16 cellular contexts compared by ENCODE assay signal in genomic region chr11:126139541-126140091, GRCh38.
DNase-seq lines count a peak whose midpoint lies in the region; ATAC-seq, FAIRE-seq and TF ChIP-seq lines count a peak whose summit lies in the region.
"Had no signal": no experiment of that assay in that cellular context is flagged by ENCODE, and none has a peak within 500 bp of the region (broad histone marks: within the 10 kb centered on the region; RNA-seq: fewer than 3 reads in every experiment).

No MANE protein-coding gene starts in this region.

- H3K27ac ChIP-seq in HUES48 (ENCODE audit: low read depth, low read length) (peak overlapping the region; percentile 7), astrocyte (ENCODE audit: low read depth, low read length) (no peak overlapping the region), left ventricle myocardium inferior (replicated peaks) (peak overlapping the region; percentile 47)
- H3K27ac ChIP-seq: PC-9 had no signal

- no peaks in the 10 kb centered on the region for H3K36me3 Mint-ChIP-seq in astrocyte (ENCODE audit: low read depth, unreplicated experiment)
- H3K36me3 Mint-ChIP-seq in endothelial cell (ENCODE audit: low read depth, unreplicated experiment): no peaks in the 10 kb centered on the region
- no peaks in the 10 kb centered on the region for H3K36me3 Mint-ChIP-seq in T-cell
- no peaks in the 10 kb centered on the region for H3K36me3 Mint-ChIP-seq in activated CD4-positive, alpha-beta T cell treated with anti-CD3 and anti-CD28 coated beads for 36 hours (ENCODE audit: low read depth)
- H3K36me3 Mint-ChIP-seq: CD8-positive, alpha-beta memory T cell; naive thymus-derived CD8-positive, alpha-beta T cell had no signal

- peaks cover 25% of the 10 kb centered on the region for H3K4me1 ChIP-seq in HUES48 (ENCODE audit: control insufficient read depth, insufficient read depth, low read length)
- H3K4me1 ChIP-seq in astrocyte (ENCODE audit: insufficient read depth, low read length): peaks cover 16% of the 10 kb centered on the region
- H3K4me1 ChIP-seq in left ventricle myocardium inferior: peaks cover 60% of the 10 kb centered on the region
- H3K4me1 ChIP-seq in skeletal muscle satellite cell (ENCODE audit: control insufficient read depth, insufficient read depth, low read length): peaks cover 31% of the 10 kb centered on the region

- H3K4me1 Mint-ChIP-seq in astrocyte (ENCODE audit: low read depth, unreplicated experiment): peaks cover 18% of the 10 kb centered on the region
- peaks cover 17% of the 10 kb centered on the region for H3K4me1 Mint-ChIP-seq in endothelial cell (ENCODE audit: unreplicated experiment)
- H3K4me1 Mint-ChIP-seq in T-cell: no peaks in the 10 kb centered on the region
- H3K4me1 Mint-ChIP-seq in activated CD4-positive, alpha-beta T cell treated with anti-CD3 and anti-CD28 coated beads for 36 hours: no peaks in the 10 kb centered on the region
- H3K4me1 Mint-ChIP-seq: CD8-positive, alpha-beta memory T cell; naive thymus-derived CD8-positive, alpha-beta T cell; stimulated activated naive CD8-positive, alpha-beta T cell treated with anti-CD3 and anti-CD28 coated beads, Interleukin-15, amount 100 ng/mL, for 72 hours had no signal

- no peak for ATAC-seq in T-cell (replicated peaks in 1 of 4)
- no peak for ATAC-seq in activated CD4-positive, alpha-beta T cell treated with anti-CD3 and anti-CD28 coated beads for 36 hours
- ATAC-seq: naive thymus-derived CD8-positive, alpha-beta T cell; stimulated activated naive CD8-positive, alpha-beta T cell treated with anti-CD3 and anti-CD28 coated beads, Interleukin-15, amount 100 ng/mL, for 72 hours had no signal

- intact Hi-C loops in left ventricle myocardium inferior (cut with micrococcal nuclease): no loop called here
- intact Hi-C loops in activated CD4-positive, alpha-beta T cell treated with anti-CD3 and anti-CD28 coated beads for 36 hours (cut with DNase I, micrococcal nuclease): no loop called here

- H3K27me3 Mint-ChIP-seq in astrocyte (ENCODE audit: low read depth, unreplicated experiment) (peaks cover 12% of the 10 kb centered on the region), endothelial cell (ENCODE audit: unreplicated experiment) (no peaks in the 10 kb centered on the region), T-cell (peaks cover 16 to 25% of the 10 kb centered on the region in 2 donors)
- H3K27me3 Mint-ChIP-seq in activated CD4-positive, alpha-beta T cell treated with anti-CD3 and anti-CD28 coated beads for 36 hours: peaks cover 7% of the 10 kb centered on the region

- POLR2A ChIA-PET in T-cell (lab: Charles Lee): no interaction called here
- POLR2A ChIA-PET in activated CD4-positive, alpha-beta T cell treated with anti-CD3 and anti-CD28 coated beads for 36 hours (lab: Charles Lee): no interaction called here

- TF ChIP-seq CTCF in astrocyte (IDR thresholded peaks at IDR 0.05; ENCODE audit: insufficient read depth, low read depth, low read length) (no peak), left ventricle myocardium inferior (IDR thresholded peaks at IDR 0.05; ENCODE audit: borderline replicate concordance) (no peak), endothelial cell (IDR thresholded peaks at IDR 0.05; ENCODE audit: unreplicated experiment) (no peak)

- H3K9me3 ChIP-seq in HUES48 (ENCODE audit: control insufficient read depth, insufficient read depth, low read length): no peaks in the 10 kb centered on the region
- no peaks in the 10 kb centered on the region for H3K9me3 ChIP-seq in astrocyte (ENCODE audit: insufficient read depth, low read depth, low read length)
- H3K9me3 ChIP-seq in left ventricle myocardium inferior (replicated peaks): no peaks in the 10 kb centered on the region
- no peaks in the 10 kb centered on the region for H3K9me3 ChIP-seq in skeletal muscle satellite cell (replicated peaks; ENCODE audit: low read length)

- H4K20me1 ChIP-seq in astrocyte (ENCODE audit: insufficient read depth, low read length): peaks cover 4% of the 10 kb centered on the region

- H3K4me3 ChIP-seq in HUES48 (ENCODE audit: low read depth, low read length): no peak overlapping the region
- no peak overlapping the region for H3K4me3 ChIP-seq in astrocyte (ENCODE audit: insufficient read depth, low read depth, low read length)
- H3K4me3 ChIP-seq in left ventricle myocardium inferior: no peak overlapping the region
- H3K4me3 ChIP-seq in skeletal muscle satellite cell (ENCODE audit: low read length): no peak overlapping the region
- H3K4me3 ChIP-seq: coronary artery, PC-9 had no signal

- H3K4me2 ChIP-seq in astrocyte (ENCODE audit: low read length): peak overlapping the region; percentile 29
- H3K4me2 ChIP-seq in skeletal muscle satellite cell (ENCODE audit: low read length): peak overlapping the region; percentile 13
- H3K4me2 ChIP-seq: PC-9 had no signal

- H3K79me2 ChIP-seq in astrocyte (ENCODE audit: insufficient read depth, low read length): no peaks in the 10 kb centered on the region

- H3K36me3 ChIP-seq in HUES48 (ENCODE audit: control insufficient read depth, insufficient read depth, low read length) (no peaks in the 10 kb centered on the region), astrocyte (ENCODE audit: insufficient read depth, low read length) (no peaks in the 10 kb centered on the region), left ventricle myocardium inferior (no peaks in the 10 kb centered on the region), skeletal muscle satellite cell (ENCODE audit: insufficient read depth, low read length) (no peaks in the 10 kb centered on the region)

- H3K9ac ChIP-seq in HUES48 (ENCODE audit: low read depth, low read length): no peak overlapping the region
- no peak overlapping the region for H3K9ac ChIP-seq in astrocyte (ENCODE audit: low read length)
- no peak overlapping the region for H3K9ac ChIP-seq in skeletal muscle satellite cell (ENCODE audit: low read depth, low read length)

- no peak overlapping the region for H3K4me3 Mint-ChIP-seq in astrocyte (ENCODE audit: unreplicated experiment)
- no peak overlapping the region for H3K4me3 Mint-ChIP-seq in endothelial cell (ENCODE audit: unreplicated experiment)
- no peak overlapping the region for H3K4me3 Mint-ChIP-seq in T-cell
- no peak overlapping the region for H3K4me3 Mint-ChIP-seq in activated CD4-positive, alpha-beta T cell treated with anti-CD3 and anti-CD28 coated beads for 36 hours
- H3K4me3 Mint-ChIP-seq: CD8-positive, alpha-beta memory T cell; naive thymus-derived CD8-positive, alpha-beta T cell; stimulated activated naive CD8-positive, alpha-beta T cell treated with anti-CD3 and anti-CD28 coated beads, Interleukin-15, amount 100 ng/mL, for 72 hours had no signal

- CTCF ChIA-PET in T-cell (lab: Charles Lee): no interaction called here
- CTCF ChIA-PET in activated CD4-positive, alpha-beta T cell treated with anti-CD3 and anti-CD28 coated beads for 36 hours (lab: Charles Lee): interaction anchor here (1.3 kb wide), 1 partner anchor 54 kb away, joined by 5 read pairs; no protein-coding TSS in a partner anchor

- FAIRE-seq in astrocyte (lab: Jason Lieb, UNC): no peak
- FAIRE-seq: GM19239 had no signal

- H2AFZ ChIP-seq in astrocyte (ENCODE audit: low read depth, low read length): no peak overlapping the region
- H2AFZ ChIP-seq: PC-9 had no signal

- H3K9me3 Mint-ChIP-seq in astrocyte (ENCODE audit: unreplicated experiment) (peaks cover 4% of the 10 kb centered on the region), endothelial cell (ENCODE audit: unreplicated experiment) (no peaks in the 10 kb centered on the region), T-cell (no peaks in the 10 kb centered on the region)
- no peaks in the 10 kb centered on the region for H3K9me3 Mint-ChIP-seq in activated CD4-positive, alpha-beta T cell treated with anti-CD3 and anti-CD28 coated beads for 36 hours (ENCODE audit: low read depth)
- H3K9me3 Mint-ChIP-seq: CD8-positive, alpha-beta memory T cell; naive thymus-derived CD8-positive, alpha-beta T cell; stimulated activated naive CD8-positive, alpha-beta T cell treated with anti-CD3 and anti-CD28 coated beads, Interleukin-15, amount 100 ng/mL, for 72 hours had no signal

- H3K27me3 ChIP-seq in HUES48 (ENCODE audit: control insufficient read depth, insufficient read depth, low read length) (no peaks in the 10 kb centered on the region), astrocyte (ENCODE audit: insufficient read depth, low read length) (peaks cover 37% of the 10 kb centered on the region), left ventricle myocardium inferior (ENCODE audit: low read depth) (peaks cover 15% of the 10 kb centered on the region), skeletal muscle satellite cell (ENCODE audit: control insufficient read depth, insufficient read depth, low read length) (peaks cover 21% of the 10 kb centered on the region)

- peak; percentile 68 for DNase-seq in astrocyte (ENCODE audit: low read depth)
- peak; percentile 53 for DNase-seq in left ventricle myocardium inferior
- DNase-seq in endothelial cell (ENCODE audit: low spot score): no peak
- DNase-seq in retina: no peak
- DNase-seq in T-cell: no peak
- DNase-seq in activated CD4-positive, alpha-beta T cell treated with anti-CD3 and anti-CD28 coated beads for 36 hours: no peak
- DNase-seq: activated T-cell treated with anti-CD3 and anti-CD28 coated beads, Interleukin-2, amount 50 U/mL, for 48 hours; CD8-positive, alpha-beta memory T cell; naive thymus-derived CD8-positive, alpha-beta T cell; NCI-H187; PC-9; stimulated activated naive CD8-positive, alpha-beta T cell treated with anti-CD3 and anti-CD28 coated beads, Interleukin-15, amount 100 ng/mL, for 72 hours had no signal

- H3K27ac Mint-ChIP-seq in astrocyte (ENCODE audit: unreplicated experiment) (no peak overlapping the region), endothelial cell (ENCODE audit: unreplicated experiment) (no peak overlapping the region), T-cell (no peak overlapping the region)
- H3K27ac Mint-ChIP-seq in activated CD4-positive, alpha-beta T cell treated with anti-CD3 and anti-CD28 coated beads for 36 hours: no peak overlapping the region
- H3K27ac Mint-ChIP-seq: stimulated activated naive CD8-positive, alpha-beta T cell treated with anti-CD3 and anti-CD28 coated beads, Interleukin-15, amount 100 ng/mL, for 72 hours had no signal

Comparison
In these comparisons a context has a peak if more than half of its experiments do, and no peak if none do; other contexts are left out.
1. DNase-seq: peak in astrocyte (single experiment) and left ventricle myocardium inferior (single experiment); none in endothelial cell (single experiment), retina (single experiment), T-cell (0 of 34) and activated CD4-positive, alpha-beta T cell treated with anti-CD3 and anti-CD28 coated beads for 36 hours (single experiment).